ENCODE assay signal across 1 cellular context in the genomic region with DNA sequence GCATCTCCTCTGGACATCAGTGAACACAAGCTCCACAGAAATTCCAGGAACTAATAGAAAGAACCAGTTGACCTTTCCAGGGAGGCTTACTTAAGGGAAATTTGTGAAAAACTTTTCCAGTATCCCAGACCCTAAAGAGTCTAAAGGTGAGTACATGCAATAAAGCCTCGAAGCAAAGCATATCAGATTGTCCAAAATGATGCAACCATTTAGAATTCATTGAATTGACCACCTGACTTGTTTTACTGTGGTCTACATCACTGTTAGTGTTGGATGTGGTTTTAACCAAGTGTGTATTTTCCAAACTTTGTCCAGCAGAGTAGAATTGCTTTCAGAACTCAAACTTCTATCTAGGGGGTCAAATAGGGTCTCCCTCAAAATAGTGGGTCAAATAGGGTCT.
TF ChIP-seq lines count a peak whose summit lies in the region.

No MANE protein-coding gene starts in this region.

TF ChIP-seq in K562, 482 proteins besides CTCF, POLR2A, EP300 and RAD21 (continued from another document):
- TF ChIP-seq RAD51 (IDR thresholded peaks at IDR 0.05; ENCODE audit: borderline replicate concordance, low read depth) (no peak), RHOXF2B (CRISPR knock-in tag; conservative IDR thresholded peaks at IDR 0.05) (no peak), CCNT2 (IDR thresholded peaks at IDR 0.05; ENCODE audit: borderline replicate concordance, extremely low read depth, insufficient read length, low read depth, low read length) (no peak), L3MBTL2 (IDR thresholded peaks at IDR 0.05) (peak; percentile 41; the same call in 1 of the 2 replicates), CEBPG (CRISPR knock-in tag; IDR thresholded peaks at IDR 0.05) (peak; percentile 16; the same call in 1 of the 2 replicates), CEBPG (tag; conservative IDR thresholded peaks at IDR 0.05 in 1 of 2, IDR thresholded peaks at IDR 0.05 in 1 of 2) (peak; percentile 26 to 83; a peak in 2 of 4 replicates), JUN (IDR thresholded peaks at IDR 0.05; ENCODE audit: borderline replicate concordance, low read depth, low read length) (no peak), JUN (CRISPR knock-in tag; IDR thresholded peaks at IDR 0.05; ENCODE audit: borderline replicate concordance) (no peak), RNF219 (CRISPR knock-in tag; IDR thresholded peaks at IDR 0.05) (no peak), BRF2 (IDR thresholded peaks at IDR 0.05; ENCODE audit: borderline replicate concordance, insufficient read depth, insufficient read length) (no peak), ATF4 (CRISPR knock-in tag; IDR thresholded peaks at IDR 0.05) (0 out of 2 replicates have a peak, but pooled peaks have one; percentile 31), WHSC1 (IDR thresholded peaks at IDR 0.05; ENCODE audit: low read length) (no peak), TRIM24 (IDR thresholded peaks at IDR 0.05) (peak; percentile 69 to 85; a peak in 2 of 4 replicates), NFIC (IDR thresholded peaks at IDR 0.05) (no peak), PREB (CRISPR knock-in tag; IDR thresholded peaks at IDR 0.05) (no peak), CEBPB (tag; IDR thresholded peaks at IDR 0.05) (peak; percentile 25; the same call in 1 of the 2 replicates), MLLT1 (IDR thresholded peaks at IDR 0.05) (no peak), MED1 (CRISPR knock-in tag; IDR thresholded peaks at IDR 0.05; ENCODE audit: borderline replicate concordance) (no peak)
- TF ChIP-seq, protein P1, sequence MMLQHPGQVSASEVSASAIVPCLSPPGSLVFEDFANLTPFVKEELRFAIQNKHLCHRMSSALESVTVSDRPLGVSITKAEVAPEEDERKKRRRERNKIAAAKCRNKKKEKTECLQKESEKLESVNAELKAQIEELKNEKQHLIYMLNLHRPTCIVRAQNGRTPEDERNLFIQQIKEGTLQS (IDR thresholded peaks at IDR 0.05): peak; percentile 72
- TF ChIP-seq, protein P1 (CRISPR knock-in tag; conservative IDR thresholded peaks at IDR 0.05): no peak
